2 cellular contexts compared by ENCODE assay signal in genomic region chr12:114667669-114668150, GRCh38.
TF ChIP-seq lines count a peak whose summit lies in the region.

No MANE protein-coding gene starts in this region.

TF ChIP-seq in SK-N-SH, 30 proteins besides CTCF, POLR2A, EP300 and RAD21 (continued from another document):
- TF ChIP-seq FOSL2 (IDR thresholded peaks at IDR 0.05; ENCODE audit: borderline replicate concordance, low read depth): no peak
- no peak for TF ChIP-seq JUND (IDR thresholded peaks at IDR 0.05)
- no peak for TF ChIP-seq GABPA (IDR thresholded peaks at IDR 0.05; ENCODE audit: low read depth)
- no peak for TF ChIP-seq ELF1 (IDR thresholded peaks at IDR 0.05)
- TF ChIP-seq IRF3 (IDR thresholded peaks at IDR 0.05; ENCODE audit: low read depth, low read length): no peak
- no peak for TF ChIP-seq NRF1 (IDR thresholded peaks at IDR 0.05; ENCODE audit: low read depth, low read length)
- TF ChIP-seq FOXJ3 (CRISPR knock-in tag; IDR thresholded peaks at IDR 0.05): no peak
- no peak for TF ChIP-seq POLR2AphosphoS5 (IDR thresholded peaks at IDR 0.05; ENCODE audit: low read depth, low read length)
- no peak for TF ChIP-seq TAF1 (IDR thresholded peaks at IDR 0.05; ENCODE audit: borderline replicate concordance, low read depth, low read length)
- TF ChIP-seq PBX3 (IDR thresholded peaks at IDR 0.05): no peak
- no peak for TF ChIP-seq GATA2 (CRISPR knock-in tag; IDR thresholded peaks at IDR 0.05)
- TF ChIP-seq EZH2phosphoT487 (IDR thresholded peaks at IDR 0.05; ENCODE audit: borderline replicate concordance, low read depth): no peak

TF ChIP-seq in SK-N-SH treated with all-trans-retinoic acid at 6 μM for 48 hours, 23 proteins besides CTCF, POLR2A, EP300 and RAD21 (continued from another document):
- no peak for TF ChIP-seq POU6F1 (CRISPR knock-in tag; IDR thresholded peaks at IDR 0.05; ENCODE audit: borderline replicate concordance, low read depth)
- no peak for TF ChIP-seq GLIS3 (CRISPR knock-in tag; IDR thresholded peaks at IDR 0.05)
- no peak for TF ChIP-seq ESRRG (CRISPR knock-in tag; IDR thresholded peaks at IDR 0.05)
- no peak for TF ChIP-seq CSDC2 (CRISPR knock-in tag; IDR thresholded peaks at IDR 0.05)
- no peak for TF ChIP-seq SNAI2 (CRISPR knock-in tag; IDR thresholded peaks at IDR 0.05)
- no peak for TF ChIP-seq PATZ1 (CRISPR knock-in tag; IDR thresholded peaks at IDR 0.05; ENCODE audit: borderline replicate concordance)
- no peak for TF ChIP-seq RARB (CRISPR knock-in tag; IDR thresholded peaks at IDR 0.05)
- TF ChIP-seq OSR1 (CRISPR knock-in tag; IDR thresholded peaks at IDR 0.05): no peak
